ENCODE assay signal across 27 cellular contexts in genomic region chr16:81627729-81628128, GRCh38.
"Had no signal": no experiment of that assay in that cellular context is flagged by ENCODE, and none has a peak within 500 bp of the region (broad histone marks: within the 10 kb centered on the region; RNA-seq: fewer than 3 reads in every experiment).

No MANE protein-coding gene starts in this region.

- H3K9me3 ChIP-seq: left lung, lower lobe of right lung, pancreas, prostate gland, sigmoid colon, spleen, tibial nerve, uterus had no signal

- H3K27me3 ChIP-seq: left lung, pancreas, sigmoid colon, spleen, tibial nerve, uterus had no signal

- DNase-seq: hypothalamus; immature natural killer cell; kidney; left colon; left lung; lower lobe of right lung; mammary epithelial cell; naive thymus-derived CD8-positive, alpha-beta T cell; nucleus accumbens; pancreas; retina; right cardiac atrium; sigmoid colon; small intestine; spleen; stimulated activated CD4-positive, alpha-beta T cell treated with anti-CD3 and anti-CD28 coated beads, Interleukin-4, amount 100 ng/mL, for 24 hours; stimulated activated naive CD4-positive, alpha-beta T cell; substantia nigra; uterus had no signal

- H3K9me3 Mint-ChIP-seq: immature natural killer cell; naive thymus-derived CD8-positive, alpha-beta T cell; nephron; neural crest cell; stimulated activated effector memory CD8-positive, alpha-beta T cell treated with anti-CD3 and anti-CD28 coated beads, Interleukin-12 subunit alpha, Interleukin-12 subunit beta, amount 100 ng/mL, for 72 hours; stimulated activated naive CD8-positive, alpha-beta T cell treated with anti-CD3 and anti-CD28 coated beads, Interleukin-15, Interleukin-2, amounts not matched to agents 100 ng/mL and 50 ng/mL, for 24 hours; type B pancreatic cell had no signal

- H3K4me3 Mint-ChIP-seq: immature natural killer cell; naive thymus-derived CD8-positive, alpha-beta T cell; nephron; neural crest cell; stimulated activated effector memory CD8-positive, alpha-beta T cell treated with anti-CD3 and anti-CD28 coated beads, Interleukin-12 subunit alpha, Interleukin-12 subunit beta, amount 100 ng/mL, for 72 hours; stimulated activated naive CD8-positive, alpha-beta T cell treated with anti-CD3 and anti-CD28 coated beads, Interleukin-15, Interleukin-2, amounts not matched to agents 100 ng/mL and 50 ng/mL, for 24 hours; type B pancreatic cell had no signal

- H3K36me3 ChIP-seq: left lung, pancreas, prostate gland, sigmoid colon, tibial nerve, uterus had no signal

- FAIRE-seq: islet of Langerhans, kidney, pancreas, small intestine had no signal

- H3K27ac Mint-ChIP-seq: nephron; stimulated activated effector memory CD8-positive, alpha-beta T cell treated with anti-CD3 and anti-CD28 coated beads, Interleukin-12 subunit alpha, Interleukin-12 subunit beta, amount 100 ng/mL, for 72 hours; stimulated activated naive CD8-positive, alpha-beta T cell treated with anti-CD3 and anti-CD28 coated beads, Interleukin-15, Interleukin-2, amounts not matched to agents 100 ng/mL and 50 ng/mL, for 24 hours; type B pancreatic cell had no signal

- ATAC-seq: left colon; left lung; lower lobe of right lung; naive thymus-derived CD8-positive, alpha-beta T cell; pancreas; right cardiac atrium had no signal

- H3K4me3 ChIP-seq: left lung, lower lobe of right lung, pancreas, prostate gland, sigmoid colon, spleen, tibial nerve, uterus had no signal

- H3K27ac ChIP-seq: left lung, lower lobe of right lung, pancreas, prostate gland, spleen, tibial nerve, uterus had no signal

- H3K36me3 Mint-ChIP-seq: type B pancreatic cell had no signal

- H3K27me3 Mint-ChIP-seq: naive thymus-derived CD8-positive, alpha-beta T cell; stimulated activated naive CD8-positive, alpha-beta T cell treated with anti-CD3 and anti-CD28 coated beads, Interleukin-15, Interleukin-2, amounts not matched to agents 100 ng/mL and 50 ng/mL, for 24 hours; type B pancreatic cell had no signal
